ENCODE assay signal across 1 cellular context in the genomic region with DNA sequence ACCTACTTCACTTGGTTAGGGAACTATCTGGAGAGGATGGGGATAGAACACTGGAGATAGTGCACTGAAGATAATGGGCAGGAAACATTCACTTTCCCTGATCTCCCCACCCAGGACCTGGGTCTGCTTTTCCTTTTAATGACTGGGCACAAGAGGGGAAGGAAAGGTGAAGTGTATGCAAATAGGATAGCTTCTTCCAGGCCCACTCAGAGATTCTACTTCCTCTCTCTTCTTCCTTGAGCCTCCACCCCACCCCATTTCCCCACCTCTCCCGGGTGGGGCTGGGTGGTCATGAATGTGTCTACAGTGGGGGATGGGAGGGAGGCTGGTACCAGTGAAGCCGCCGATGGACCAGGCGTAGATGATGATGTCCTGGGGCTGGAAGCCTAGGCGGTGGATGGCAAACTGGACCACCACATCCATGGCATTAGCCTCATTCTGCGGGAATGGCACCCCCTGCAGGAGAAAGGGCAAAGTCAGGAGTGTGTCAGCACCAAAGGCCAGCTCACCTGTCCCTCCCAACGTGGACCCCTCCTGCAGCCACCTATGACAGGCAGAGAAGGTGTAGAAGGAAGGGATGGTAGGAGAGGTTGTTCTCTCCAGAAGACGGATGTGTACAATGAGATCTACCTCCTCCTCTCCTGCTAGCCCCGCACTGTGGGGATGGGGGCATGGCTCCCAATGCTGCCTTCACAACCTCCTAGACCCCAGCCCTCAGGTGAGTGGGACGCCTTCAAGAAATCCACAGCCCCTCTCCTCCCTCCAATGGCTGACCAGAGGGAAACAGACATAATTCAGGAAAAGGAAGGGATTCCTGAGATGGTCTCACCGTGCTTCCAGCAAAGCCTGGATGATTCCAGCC.
TF ChIP-seq lines count a peak whose summit lies in the region.

No MANE protein-coding gene starts in this region.

TF ChIP-seq in A549, 52 proteins besides CTCF, POLR2A, EP300 and RAD21 (continued from another document):
- TF ChIP-seq, protein P1, sequence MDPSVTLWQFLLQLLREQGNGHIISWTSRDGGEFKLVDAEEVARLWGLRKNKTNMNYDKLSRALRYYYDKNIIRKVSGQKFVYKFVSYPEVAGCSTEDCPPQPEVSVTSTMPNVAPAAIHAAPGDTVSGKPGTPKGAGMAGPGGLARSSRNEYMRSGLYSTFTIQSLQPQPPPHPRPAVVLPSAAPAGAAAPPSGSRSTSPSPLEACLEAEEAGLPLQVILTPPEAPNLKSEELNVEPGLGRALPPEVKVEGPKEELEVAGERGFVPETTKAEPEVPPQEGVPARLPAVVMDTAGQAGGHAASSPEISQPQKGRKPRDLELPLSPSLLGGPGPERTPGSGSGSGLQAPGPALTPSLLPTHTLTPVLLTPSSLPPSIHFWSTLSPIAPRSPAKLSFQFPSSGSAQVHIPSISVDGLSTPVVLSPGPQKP (IDR thresholded peaks at IDR 0.05; ENCODE audit: low read depth, low read length) = no peak
- TF ChIP-seq CHD4 (IDR thresholded peaks at IDR 0.05; ENCODE audit: borderline replicate concordance) = no peak
